1 cellular context compared by ENCODE assay signal in the genomic region with DNA sequence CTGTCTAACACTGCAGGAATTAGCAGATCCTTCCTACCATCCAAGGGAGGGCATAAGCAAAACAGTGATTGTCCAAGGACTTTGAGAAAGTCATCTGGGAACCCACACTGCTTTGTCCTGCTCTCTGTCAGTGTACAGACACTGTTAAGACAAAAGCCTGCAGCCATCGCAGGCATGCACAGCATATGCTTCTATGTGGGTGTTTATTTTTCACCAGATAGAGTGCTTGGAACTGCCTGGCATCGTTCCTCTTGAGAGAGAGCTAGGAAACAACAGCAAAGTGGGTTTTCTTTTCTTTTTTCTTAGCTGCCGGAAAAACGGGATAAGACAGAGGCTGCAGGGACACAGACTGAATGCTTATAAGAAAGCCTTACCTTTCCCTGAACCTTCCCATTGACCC.
TF ChIP-seq lines count a peak whose summit lies in the region.

No MANE protein-coding gene starts in this region.

TF ChIP-seq in WTC11, 78 proteins besides CTCF, POLR2A, EP300 and RAD21 (continued from another document):
- TF ChIP-seq ZNF423 (CRISPR knock-in tag; IDR thresholded peaks at IDR 0.05): no peak
- no peak for TF ChIP-seq PRDM15 (CRISPR knock-in tag; IDR thresholded peaks at IDR 0.05)
- TF ChIP-seq, protein P1, sequence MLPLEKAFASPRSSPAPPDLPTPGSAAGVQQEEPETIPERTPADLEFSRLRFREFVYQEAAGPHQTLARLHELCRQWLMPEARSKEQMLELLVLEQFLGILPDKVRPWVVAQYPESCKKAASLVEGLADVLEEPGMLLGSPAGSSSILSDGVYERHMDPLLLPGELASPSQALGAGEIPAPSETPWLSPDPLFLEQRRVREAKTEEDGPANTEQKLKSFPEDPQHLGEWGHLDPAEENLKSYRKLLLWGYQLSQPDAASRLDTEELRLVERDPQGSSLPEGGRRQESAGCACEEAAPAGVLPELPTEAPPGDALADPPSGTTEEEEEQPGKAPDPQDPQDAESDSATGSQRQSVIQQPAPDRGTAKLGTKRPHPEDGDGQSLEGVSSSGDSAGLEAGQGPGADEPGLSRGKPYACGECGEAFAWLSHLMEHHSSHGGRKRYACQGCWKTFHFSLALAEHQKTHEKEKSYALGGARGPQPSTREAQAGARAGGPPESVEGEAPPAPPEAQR (CRISPR knock-in tag; IDR thresholded peaks at IDR 0.05): no peak
- no peak for TF ChIP-seq ELF4 (CRISPR knock-in tag; IDR thresholded peaks at IDR 0.05; ENCODE audit: low read depth)
- TF ChIP-seq, protein P2, sequence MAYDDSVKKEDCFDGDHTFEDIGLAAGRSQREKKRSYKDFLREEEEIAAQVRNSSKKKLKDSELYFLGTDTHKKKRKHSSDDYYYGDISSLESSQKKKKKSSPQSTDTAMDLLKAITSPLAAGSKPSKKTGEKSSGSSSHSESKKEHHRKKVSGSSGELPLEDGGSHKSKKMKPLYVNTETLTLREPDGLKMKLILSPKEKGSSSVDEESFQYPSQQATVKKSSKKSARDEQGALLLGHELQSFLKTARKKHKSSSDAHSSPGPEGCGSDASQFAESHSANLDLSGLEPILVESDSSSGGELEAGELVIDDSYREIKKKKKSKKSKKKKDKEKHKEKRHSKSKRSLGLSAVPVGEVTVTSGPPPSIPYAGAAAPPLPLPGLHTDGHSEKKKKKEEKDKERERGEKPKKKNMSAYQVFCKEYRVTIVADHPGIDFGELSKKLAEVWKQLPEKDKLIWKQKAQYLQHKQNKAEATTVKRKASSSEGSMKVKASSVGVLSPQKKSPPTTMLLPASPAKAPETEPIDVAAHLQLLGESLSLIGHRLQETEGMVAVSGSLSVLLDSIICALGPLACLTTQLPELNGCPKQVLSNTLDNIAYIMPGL (CRISPR knock-in tag; IDR thresholded peaks at IDR 0.05): no peak
- TF ChIP-seq NFYB (CRISPR knock-in tag; conservative IDR thresholded peaks at IDR 0.05; ENCODE audit: low read depth): no peak
